18 cellular contexts compared by ENCODE assay signal in genomic region chr5:58770131-58770530, GRCh38.
DNase-seq lines count a peak whose midpoint lies in the region; ATAC-seq lines count a peak whose summit lies in the region.
"Had no signal": no experiment of that assay in that cellular context is flagged by ENCODE, and none has a peak within 500 bp of the region (broad histone marks: within the 10 kb centered on the region; RNA-seq: fewer than 3 reads in every experiment).

No MANE protein-coding gene starts in this region.

- H3K9me3 Mint-ChIP-seq in activated T-cell treated with anti-CD3 and anti-CD28 coated beads, Interleukin-2, amount 50 U/mL, for 4 hours: no peaks in the 10 kb centered on the region
- H3K9me3 Mint-ChIP-seq: CD4-positive, alpha-beta T cell; CD8-positive, alpha-beta T cell had no signal

- DNase-seq in Ammon's horn (ENCODE audit: low spot score) (peak; percentile 11), G401 (ENCODE audit: low spot score) (peak; percentile 64), cerebellar cortex (ENCODE audit: low spot score) (peak; percentile 55), inferior parietal cortex (ENCODE audit: extremely low spot score) (peak; percentile 20), NAMALWA (ENCODE audit: low spot score) (no peak), NCI-H2107 (lab: John Stamatoyannopoulos, UW) (no peak)
- DNase-seq in activated CD8-positive, alpha-beta memory T cell treated with anti-CD3 and anti-CD28 coated beads, Interleukin-2, amount 50 U/mL, for 48 hours: no peak
- DNase-seq in activated T-cell treated with anti-CD3 and anti-CD28 coated beads, Interleukin-2, amount 50 U/mL, for 4 hours: no peak
- DNase-seq: 8988T; ACHN; Caco-2; Calu3; CD4-positive, alpha-beta T cell; CD8-positive, alpha-beta T cell; DMS79 treated with DMSO at 0.1 percent for 48 hours; GDM1 had no signal

- in situ Hi-C loops in G401 (cut with HindIII; ENCODE audit: low sequenced_read_pairs): no loop called here

- ATAC-seq in activated T-cell treated with anti-CD3 and anti-CD28 coated beads, Interleukin-2, amount 50 U/mL, for 4 hours: no peak
- ATAC-seq: CD8-positive, alpha-beta T cell; GM12878 had no signal

- H3K4me1 Mint-ChIP-seq in activated T-cell treated with anti-CD3 and anti-CD28 coated beads, Interleukin-2, amount 50 U/mL, for 4 hours (ENCODE audit: low read depth): no peaks in the 10 kb centered on the region
- H3K4me1 Mint-ChIP-seq: B cell had no signal

- no peaks in the 10 kb centered on the region for H3K36me3 Mint-ChIP-seq in activated T-cell treated with anti-CD3 and anti-CD28 coated beads, Interleukin-2, amount 50 U/mL, for 4 hours (ENCODE audit: insufficient read depth)
- H3K36me3 Mint-ChIP-seq: CD8-positive, alpha-beta T cell had no signal

- no peaks in the 10 kb centered on the region for H3K27me3 Mint-ChIP-seq in activated T-cell treated with anti-CD3 and anti-CD28 coated beads, Interleukin-2, amount 50 U/mL, for 4 hours (ENCODE audit: low read depth)
- H3K27me3 Mint-ChIP-seq: B cell; CD4-positive, alpha-beta T cell had no signal

- no peak overlapping the region for H3K4me3 Mint-ChIP-seq in activated T-cell treated with anti-CD3 and anti-CD28 coated beads, Interleukin-2, amount 50 U/mL, for 4 hours
- H3K4me3 Mint-ChIP-seq: B cell; CD4-positive, alpha-beta T cell; CD8-positive, alpha-beta T cell had no signal

Comparison
In these comparisons a context has a peak if more than half of its experiments do, and no peak if none do; other contexts are left out.
1. DNase-seq: peak in Ammon's horn (single experiment), G401 (single experiment), cerebellar cortex (single experiment) and inferior parietal cortex (single experiment); none in activated CD8-positive, alpha-beta memory T cell treated with anti-CD3 and anti-CD28 coated beads, Interleukin-2, amount 50 U/mL, for 48 hours (single experiment), NAMALWA (single experiment), activated T-cell treated with anti-CD3 and anti-CD28 coated beads, Interleukin-2, amount 50 U/mL, for 4 hours (single experiment) and NCI-H2107 (single experiment).